ENCODE assay signal across 8 cellular contexts in the genomic region with DNA sequence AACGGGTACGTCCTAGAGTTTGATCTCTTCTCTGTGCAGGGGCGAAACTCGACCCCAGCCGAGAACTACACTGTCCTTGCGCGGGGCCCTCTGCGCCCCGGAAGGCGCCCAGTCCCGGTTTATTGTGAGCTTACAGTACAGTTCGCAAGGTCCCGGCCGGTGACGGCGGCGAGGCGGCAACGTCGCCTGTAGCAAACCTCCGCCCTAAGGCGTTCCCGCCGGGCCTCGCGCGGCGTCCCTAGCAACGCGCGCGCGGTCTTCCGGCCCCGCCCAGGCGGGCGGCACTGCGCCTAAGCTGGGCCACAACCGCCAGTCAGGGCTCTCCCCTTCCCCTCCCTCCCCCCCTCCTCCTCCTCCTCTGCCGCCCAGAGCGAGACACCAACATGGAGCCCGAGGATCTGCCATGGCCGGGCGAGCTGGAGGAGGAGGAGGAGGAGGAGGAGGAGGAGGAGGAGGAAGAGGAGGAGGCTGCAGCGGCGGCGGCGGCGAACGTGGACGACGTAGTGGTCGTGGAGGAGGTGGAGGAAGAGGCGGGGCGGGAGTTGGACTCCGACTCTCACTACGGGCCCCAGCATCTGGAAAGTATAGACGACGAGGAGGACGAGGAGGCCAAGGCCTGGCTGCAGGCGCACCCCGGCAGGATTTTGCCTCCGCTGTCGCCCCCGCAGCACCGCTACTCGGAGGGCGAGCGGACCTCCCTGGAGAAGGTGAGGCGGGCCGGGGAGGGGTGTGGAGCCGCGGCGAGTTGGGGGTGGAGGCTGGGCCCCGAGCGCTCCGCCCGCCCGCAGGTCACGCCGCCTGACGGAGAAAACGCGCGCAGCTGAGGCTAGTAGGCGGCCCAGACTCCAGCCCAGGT.
A peak's percentile ranks its signal among the peaks of the same experiment; 100 is the strongest.
DNase-seq lines count a peak whose midpoint lies in the region; ATAC-seq and TF ChIP-seq lines count a peak whose summit lies in the region.

A gene with protein sequence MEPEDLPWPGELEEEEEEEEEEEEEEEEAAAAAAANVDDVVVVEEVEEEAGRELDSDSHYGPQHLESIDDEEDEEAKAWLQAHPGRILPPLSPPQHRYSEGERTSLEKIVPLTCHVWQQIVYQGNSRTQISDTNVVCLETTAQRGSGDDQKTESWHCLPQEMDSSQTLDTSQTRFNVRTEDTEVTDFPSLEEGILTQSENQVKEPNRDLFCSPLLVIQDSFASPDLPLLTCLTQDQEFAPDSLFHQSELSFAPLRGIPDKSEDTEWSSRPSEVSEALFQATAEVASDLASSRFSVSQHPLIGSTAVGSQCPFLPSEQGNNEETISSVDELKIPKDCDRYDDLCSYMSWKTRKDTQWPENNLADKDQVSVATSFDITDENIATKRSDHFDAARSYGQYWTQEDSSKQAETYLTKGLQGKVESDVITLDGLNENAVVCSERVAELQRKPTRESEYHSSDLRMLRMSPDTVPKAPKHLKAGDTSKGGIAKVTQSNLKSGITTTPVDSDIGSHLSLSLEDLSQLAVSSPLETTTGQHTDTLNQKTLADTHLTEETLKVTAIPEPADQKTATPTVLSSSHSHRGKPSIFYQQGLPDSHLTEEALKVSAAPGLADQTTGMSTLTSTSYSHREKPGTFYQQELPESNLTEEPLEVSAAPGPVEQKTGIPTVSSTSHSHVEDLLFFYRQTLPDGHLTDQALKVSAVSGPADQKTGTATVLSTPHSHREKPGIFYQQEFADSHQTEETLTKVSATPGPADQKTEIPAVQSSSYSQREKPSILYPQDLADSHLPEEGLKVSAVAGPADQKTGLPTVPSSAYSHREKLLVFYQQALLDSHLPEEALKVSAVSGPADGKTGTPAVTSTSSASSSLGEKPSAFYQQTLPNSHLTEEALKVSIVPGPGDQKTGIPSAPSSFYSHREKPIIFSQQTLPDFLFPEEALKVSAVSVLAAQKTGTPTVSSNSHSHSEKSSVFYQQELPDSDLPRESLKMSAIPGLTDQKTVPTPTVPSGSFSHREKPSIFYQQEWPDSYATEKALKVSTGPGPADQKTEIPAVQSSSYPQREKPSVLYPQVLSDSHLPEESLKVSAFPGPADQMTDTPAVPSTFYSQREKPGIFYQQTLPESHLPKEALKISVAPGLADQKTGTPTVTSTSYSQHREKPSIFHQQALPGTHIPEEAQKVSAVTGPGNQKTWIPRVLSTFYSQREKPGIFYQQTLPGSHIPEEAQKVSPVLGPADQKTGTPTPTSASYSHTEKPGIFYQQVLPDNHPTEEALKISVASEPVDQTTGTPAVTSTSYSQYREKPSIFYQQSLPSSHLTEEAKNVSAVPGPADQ (N-terminal part only) (plus strand): TSS at position 351 of the 856 bp plus-strand sequence. CDS start 33 bp downstream, at position 384.

- peak within 1 kb of the TSS; percentile 93 for H3K27ac Mint-ChIP-seq in activated naive CD4-positive, alpha-beta T cell treated with anti-CD3 and anti-CD28 coated beads, Interleukin-2, amount 10 ng/mL, durations not matched to agents 7 days and 5 days

- H3K4me3 ChIP-seq in SK-N-MC, result peak within 1 kb of the TSS; percentile 98

- peak within 1 kb of the TSS; percentile 91 for H3K4me3 Mint-ChIP-seq in activated naive CD4-positive, alpha-beta T cell treated with anti-CD3 and anti-CD28 coated beads, Interleukin-2, amount 10 ng/mL, durations not matched to agents 7 days and 5 days

- no peaks in the 10 kb centered on the region for H3K9me3 Mint-ChIP-seq in activated naive CD4-positive, alpha-beta T cell treated with anti-CD3 and anti-CD28 coated beads, Interleukin-2, amount 10 ng/mL, durations not matched to agents 7 days and 5 days

- H3K4me1 Mint-ChIP-seq in activated naive CD4-positive, alpha-beta T cell treated with anti-CD3 and anti-CD28 coated beads, Interleukin-2, amount 10 ng/mL, durations not matched to agents 7 days and 5 days, result peaks cover 32% of the 10 kb centered on the region

- DNase-seq in GM10266 (ENCODE audit: extremely low spot score) (peak; percentile 93), NCI-H1048 (lab: John Stamatoyannopoulos, UW) (peak; percentile 59), SK-N-MC (ENCODE audit: low read depth, low spot score) (no peak), globus pallidus (ENCODE audit: low spot score) (peak; percentile 88), nucleus accumbens (lab: John Stamatoyannopoulos, UW) (peak; percentile 43 to 95 (median 84)), superior temporal gyrus (ENCODE audit: extremely low spot score) (peak; percentile 85)
- peak; percentile 92 for DNase-seq in activated naive CD4-positive, alpha-beta T cell treated with anti-CD3 and anti-CD28 coated beads, Interleukin-2, amount 10 ng/mL, durations not matched to agents 7 days and 5 days

- peak within 1 kb of the TSS; percentile 70 for H3K27ac ChIP-seq in SK-N-MC

- H3K9ac ChIP-seq in SK-N-MC (ENCODE audit: insufficient read length), result peak within 1 kb of the TSS; percentile 88

- H3K36me3 ChIP-seq in SK-N-MC (ENCODE audit: insufficient read depth, low read length), result no peaks in the 10 kb centered on the region; the same call in none of the 2 replicates

- ATAC-seq in HG02588 (IDR thresholded peaks at IDR 0.05; ENCODE audit: unreplicated experiment), result peak; percentile 90

- no peaks in the 10 kb centered on the region for H3K9me3 ChIP-seq in SK-N-MC (ENCODE audit: low read depth, low read length)

- H3K27me3 Mint-ChIP-seq in activated naive CD4-positive, alpha-beta T cell treated with anti-CD3 and anti-CD28 coated beads, Interleukin-2, amount 10 ng/mL, durations not matched to agents 7 days and 5 days, result peaks cover 8% of the 10 kb centered on the region

- peaks cover 7% of the 10 kb centered on the region for H3K36me3 Mint-ChIP-seq in activated naive CD4-positive, alpha-beta T cell treated with anti-CD3 and anti-CD28 coated beads, Interleukin-2, amount 10 ng/mL, durations not matched to agents 7 days and 5 days

- no peak for TF ChIP-seq CTCF in GM10266 (IDR thresholded peaks at IDR 0.05; ENCODE audit: control insufficient read depth, insufficient read depth, low read depth, missing control alignments)

- CTCF ChIA-PET in activated naive CD4-positive, alpha-beta T cell treated with anti-CD3 and anti-CD28 coated beads, Interleukin-2, amount 10 ng/mL, durations not matched to agents 7 days and 5 days (lab: Charles Lee), result interaction anchor here (0.9 kb wide), 1 partner anchor 96 kb away, joined by 3 read pairs; no protein-coding TSS in a partner anchor
